26 cellular contexts compared by ENCODE assay signal in genomic region chr14:87407344-87407743, GRCh38.
"Had no signal": no experiment of that assay in that cellular context is flagged by ENCODE, and none has a peak within 500 bp of the region (broad histone marks: within the 10 kb centered on the region; RNA-seq: fewer than 3 reads in every experiment).

No MANE protein-coding gene starts in this region.

- H3K27me3 Mint-ChIP-seq: effector memory CD8-positive, alpha-beta T cell; memory B cell; naive B cell; natural killer cell treated with Interleukin-12 subunit alpha and Interleukin-12 subunit beta and Interleukin-15 and Interleukin-18, amount 100 ng/mL, for 72 hours; stimulated activated naive CD8-positive, alpha-beta T cell treated with anti-CD3 and anti-CD28 coated beads, Interleukin-15, amount 100 ng/mL, for 72 hours had no signal

- H3K27me3 ChIP-seq: heart right ventricle, neutrophil, pancreas, thyroid gland had no signal

- H3K4me1 ChIP-seq: heart right ventricle, pancreas, thyroid gland had no signal

- H3K4me1 Mint-ChIP-seq: memory B cell; naive B cell; stimulated activated naive CD8-positive, alpha-beta T cell treated with anti-CD3 and anti-CD28 coated beads, Interleukin-15, amount 100 ng/mL, for 72 hours had no signal

- H3K4me3 ChIP-seq: heart right ventricle, lung, mucosa of descending colon, pancreas, smooth muscle cell, thyroid gland had no signal

- H3K9me3 ChIP-seq: heart right ventricle, neutrophil, pancreas, thyroid gland had no signal

- DNase-seq: cortex of kidney; effector memory CD8-positive, alpha-beta T cell; foreskin melanocyte; glutamatergic neuron; heart right ventricle; hippocampal formation; left colon; mucosa of descending colon; naive B cell; pancreas; stimulated activated CD4-positive, alpha-beta T cell treated with anti-CD3 and anti-CD28 coated beads, Interleukin-12 subunit alpha, Interleukin-12 subunit beta, amount 100 ng/mL, for 4 hours; stimulated activated CD4-positive, alpha-beta T cell treated with anti-CD3 and anti-CD28 coated beads, Interleukin-1b, Interleukin-23, amount 100 ng/mL, for 48 hours; stimulated activated CD4-positive, alpha-beta T cell treated with anti-CD3 and anti-CD28 coated beads, Interleukin-4, amount 100 ng/mL, for 1 hour; stimulated activated CD8-positive, alpha-beta memory T cell treated with anti-CD3 and anti-CD28 coated beads, Interleukin-4, amount 100 ng/mL, for 48 hours; stimulated activated naive CD4-positive, alpha-beta T cell; stimulated activated naive CD8-positive, alpha-beta T cell treated with anti-CD3 and anti-CD28 coated beads, Interleukin-15, amount 100 ng/mL, for 72 hours; thyroid gland; trophoblast cell had no signal

- H3K36me3 Mint-ChIP-seq: memory B cell; mesothelial cell of epicardium; naive B cell; natural killer cell treated with Interleukin-12 subunit alpha and Interleukin-12 subunit beta and Interleukin-15 and Interleukin-18, amount 100 ng/mL, for 72 hours had no signal

- H3K36me3 ChIP-seq: heart right ventricle, neutrophil, pancreas, thyroid gland had no signal

- H3K27ac Mint-ChIP-seq: effector memory CD8-positive, alpha-beta T cell; memory B cell; mesothelial cell of epicardium; naive B cell; natural killer cell treated with Interleukin-12 subunit alpha and Interleukin-12 subunit beta and Interleukin-15 and Interleukin-18, amount 100 ng/mL, for 72 hours; stimulated activated naive CD8-positive, alpha-beta T cell treated with anti-CD3 and anti-CD28 coated beads, Interleukin-15, amount 100 ng/mL, for 72 hours had no signal

- H3K9me3 Mint-ChIP-seq: memory B cell, neural crest cell had no signal

- ATAC-seq: effector memory CD8-positive, alpha-beta T cell; left colon; mucosa of descending colon; natural killer cell treated with Interleukin-12 subunit alpha and Interleukin-12 subunit beta and Interleukin-15 and Interleukin-18, amount 100 ng/mL, for 72 hours; sciatic nerve; stimulated activated naive CD8-positive, alpha-beta T cell treated with anti-CD3 and anti-CD28 coated beads, Interleukin-15, amount 100 ng/mL, for 72 hours had no signal

- H3K4me3 Mint-ChIP-seq: effector memory CD8-positive, alpha-beta T cell; memory B cell; mesothelial cell of epicardium; naive B cell; natural killer cell treated with Interleukin-12 subunit alpha and Interleukin-12 subunit beta and Interleukin-15 and Interleukin-18, amount 100 ng/mL, for 72 hours; neural crest cell; stimulated activated naive CD8-positive, alpha-beta T cell treated with anti-CD3 and anti-CD28 coated beads, Interleukin-15, amount 100 ng/mL, for 72 hours had no signal
